ENCODE assay signal across 11 cellular contexts in the genomic region with DNA sequence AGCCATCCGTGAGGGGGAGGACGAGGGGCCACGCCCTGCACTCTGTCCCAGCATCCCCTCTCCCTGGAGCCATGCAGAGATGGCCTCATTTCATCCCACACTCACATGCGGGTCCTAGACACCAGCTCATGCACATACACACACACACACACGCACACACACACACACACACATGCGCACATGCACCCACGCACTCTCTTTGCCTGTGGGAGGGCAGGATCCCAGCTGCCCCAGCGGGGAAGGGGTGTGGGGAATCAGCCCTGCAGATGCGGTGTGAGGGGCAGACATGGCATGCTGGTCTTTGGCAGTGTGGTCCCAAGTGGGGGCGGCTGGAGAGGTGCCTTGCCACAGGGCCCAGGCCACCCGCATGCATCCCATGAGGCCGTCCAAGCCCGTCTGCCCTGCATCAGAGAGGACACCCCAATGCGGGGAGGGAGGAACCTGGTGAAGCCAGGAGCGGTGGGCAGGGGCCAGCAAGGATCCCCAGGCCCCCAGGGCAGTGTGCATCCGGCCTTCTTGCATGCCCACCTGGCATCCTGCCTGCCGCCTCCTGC.
DNase-seq lines count a peak whose midpoint lies in the region; ATAC-seq and TF ChIP-seq lines count a peak whose summit lies in the region.
"Had no signal": no experiment of that assay in that cellular context is flagged by ENCODE, and none has a peak within 500 bp of the region (broad histone marks: within the 10 kb centered on the region; RNA-seq: fewer than 3 reads in every experiment).

No MANE protein-coding gene starts in this region.

- H3K36me3 Mint-ChIP-seq in activated naive CD4-positive, alpha-beta T cell treated with anti-CD3 and anti-CD28 coated beads for 36 hours (ENCODE audit: low read depth), result no peaks in the 10 kb centered on the region

- no peak overlapping the region for H3K27ac Mint-ChIP-seq in activated naive CD4-positive, alpha-beta T cell treated with anti-CD3 and anti-CD28 coated beads for 36 hours

- no peak overlapping the region for H3K27ac ChIP-seq in right atrium auricular region
- H3K27ac ChIP-seq: gastroesophageal sphincter, upper lobe of right lung, WERI-Rb-1 had no signal

- H3K4me1 ChIP-seq in right atrium auricular region, result peaks cover 0 to 11% of the 10 kb centered on the region in 2 donors

- no peaks in the 10 kb centered on the region for H3K27me3 Mint-ChIP-seq in activated naive CD4-positive, alpha-beta T cell treated with anti-CD3 and anti-CD28 coated beads for 36 hours (ENCODE audit: low read depth)

- CTCF ChIA-PET in activated naive CD4-positive, alpha-beta T cell treated with anti-CD3 and anti-CD28 coated beads for 36 hours (lab: Charles Lee), result interaction anchor here (0.5 to 2.9 kb wide), 14 partner anchors 10 to 327 kb away, joined by 3 to 17 read pairs (median 4); no protein-coding TSS in a partner anchor

- no peaks in the 10 kb centered on the region for H3K9me3 Mint-ChIP-seq in activated naive CD4-positive, alpha-beta T cell treated with anti-CD3 and anti-CD28 coated beads for 36 hours

- H3K4me3 Mint-ChIP-seq in activated naive CD4-positive, alpha-beta T cell treated with anti-CD3 and anti-CD28 coated beads for 36 hours, result no peak overlapping the region

- no peaks in the 10 kb centered on the region for H3K9me3 ChIP-seq in right atrium auricular region
- H3K9me3 ChIP-seq: gastroesophageal sphincter, upper lobe of right lung had no signal

- no peaks in the 10 kb centered on the region for H3K27me3 ChIP-seq in right atrium auricular region
- H3K27me3 ChIP-seq: gastroesophageal sphincter, upper lobe of right lung had no signal

- H3K36me3 ChIP-seq in right atrium auricular region, result no peaks in the 10 kb centered on the region
- H3K36me3 ChIP-seq: gastroesophageal sphincter, upper lobe of right lung, WERI-Rb-1 had no signal

- DNase-seq in left ventricle myocardium superior (peak; percentile 22), right atrium auricular region (ENCODE audit: low spot score) (no peak), omental fat pad (ENCODE audit: low spot score) (no peak), SIG-M5 (lab: John Stamatoyannopoulos, UW) (no peak), NCI-H2029 treated with DMSO at 0.1 percent for 48 hours (lab: John Stamatoyannopoulos, UW) (no peak)
- no peak for DNase-seq in activated naive CD4-positive, alpha-beta T cell treated with anti-CD3 and anti-CD28 coated beads for 36 hours

- ATAC-seq in left ventricle myocardium superior (no peak), HG03520 (IDR thresholded peaks at IDR 0.05; ENCODE audit: unreplicated experiment) (peak; percentile 7), esophagus mucosa (peak; percentile 14), omental fat pad (ENCODE audit: low FRiP score) (no peak)

- TF ChIP-seq CTCF in right atrium auricular region (IDR thresholded peaks at IDR 0.05) (no peak), omental fat pad (IDR thresholded peaks at IDR 0.05) (no peak)

- H3K4me3 ChIP-seq in right atrium auricular region, result no peak overlapping the region
- H3K4me3 ChIP-seq: gastroesophageal sphincter, upper lobe of right lung had no signal

- intact Hi-C loops in left ventricle myocardium superior (cut with micrococcal nuclease), result loop anchor here (2.0 to 10.0 kb wide), 2 partner anchors 215 to 295 kb away; partner anchors contain the start of gene FAM53B
- intact Hi-C loops in activated naive CD4-positive, alpha-beta T cell treated with anti-CD3 and anti-CD28 coated beads for 36 hours (cut with micrococcal nuclease), result loop anchor here (1.0 to 10.0 kb wide), 5 partner anchors 212 to 535 kb away; no protein-coding TSS in a partner anchor

- peaks cover 4% of the 10 kb centered on the region for H3K4me1 Mint-ChIP-seq in activated naive CD4-positive, alpha-beta T cell treated with anti-CD3 and anti-CD28 coated beads for 36 hours (ENCODE audit: low read depth)

Comparison
In these comparisons a context has a peak if more than half of its experiments do, and no peak if none do; other contexts are left out.
1. ATAC-seq: peak in HG03520 (single experiment) and esophagus mucosa (single experiment); none in left ventricle myocardium superior (single experiment) and omental fat pad (single experiment).